ENCODE assay signal across 31 cellular contexts in genomic region chr5:15515229-15515628, GRCh38. TPM values are rescaled to one million over a fixed set of nuclear protein-coding genes. Genes with fewer than 3 reads are reported as not detected.
A peak's percentile ranks its signal among the peaks of the same experiment; 100 is the strongest.
DNase-seq lines count a peak whose midpoint lies in the region; ATAC-seq and TF ChIP-seq lines count a peak whose summit lies in the region.
"Had no signal": no experiment of that assay in that cellular context is flagged by ENCODE, and none has a peak within 500 bp of the region (broad histone marks: within the 10 kb centered on the region; RNA-seq: fewer than 3 reads in every experiment).

No MANE protein-coding gene starts in this region.

- no peak overlapping the region for H3K4me3 Mint-ChIP-seq in activated CD4-positive, alpha-beta T cell treated with anti-CD3 and anti-CD28 coated beads for 36 hours
- H3K4me3 Mint-ChIP-seq: activated CD8-positive, alpha-beta memory T cell treated with anti-CD3 and anti-CD28 coated beads, Interleukin-2, amount 10 ng/mL, durations not matched to agents 7 days and 5 days; activated T-cell treated with anti-CD3 and anti-CD28 coated beads, Interleukin-2, amount 50 U/mL, for 72 hours; H9; natural killer cell; stimulated activated naive CD8-positive, alpha-beta T cell treated with anti-CD3 and anti-CD28 coated beads, Interleukin-15, amount 100 ng/mL, for 72 hours had no signal

- POLR2A ChIA-PET in activated CD4-positive, alpha-beta T cell treated with anti-CD3 and anti-CD28 coated beads for 36 hours (lab: Charles Lee) = no interaction called here

- peaks cover 4% of the 10 kb centered on the region for H3K27me3 Mint-ChIP-seq in activated CD4-positive, alpha-beta T cell treated with anti-CD3 and anti-CD28 coated beads for 36 hours
- H3K27me3 Mint-ChIP-seq: activated CD8-positive, alpha-beta memory T cell treated with anti-CD3 and anti-CD28 coated beads, Interleukin-2, amount 10 ng/mL, durations not matched to agents 7 days and 5 days had no signal

- no peak for ATAC-seq in Right ventricle myocardium superior (ENCODE audit: poor library complexity)
- ATAC-seq in activated CD4-positive, alpha-beta T cell treated with anti-CD3 and anti-CD28 coated beads for 36 hours = no peak
- ATAC-seq: activated CD8-positive, alpha-beta memory T cell treated with anti-CD3 and anti-CD28 coated beads, Interleukin-2, amount 10 ng/mL, durations not matched to agents 7 days and 5 days; activated T-cell treated with anti-CD3 and anti-CD28 coated beads, Interleukin-2, amount 50 U/mL, for 72 hours; body of pancreas; gastrocnemius medialis; left lung; natural killer cell; stimulated activated naive CD8-positive, alpha-beta T cell treated with anti-CD3 and anti-CD28 coated beads, Interleukin-15, amount 100 ng/mL, for 72 hours had no signal

- no peak overlapping the region for H3K27ac ChIP-seq in left ventricle myocardium inferior (replicated peaks)
- H3K27ac ChIP-seq: adrenal gland; BLaER1 treated with 17β-estradiol and CSF1 and Interleukin-3, amounts not matched to agents 10 nM and 100 nM; body of pancreas; gastrocnemius medialis; left lung; tibial artery had no signal

- no peaks in the 10 kb centered on the region for H3K4me1 Mint-ChIP-seq in activated CD4-positive, alpha-beta T cell treated with anti-CD3 and anti-CD28 coated beads for 36 hours
- H3K4me1 Mint-ChIP-seq: activated CD8-positive, alpha-beta memory T cell treated with anti-CD3 and anti-CD28 coated beads, Interleukin-2, amount 10 ng/mL, durations not matched to agents 7 days and 5 days; natural killer cell; stimulated activated naive CD8-positive, alpha-beta T cell treated with anti-CD3 and anti-CD28 coated beads, Interleukin-15, amount 100 ng/mL, for 72 hours had no signal

- H3K27ac Mint-ChIP-seq in activated CD4-positive, alpha-beta T cell treated with anti-CD3 and anti-CD28 coated beads for 36 hours = no peak overlapping the region
- H3K27ac Mint-ChIP-seq: activated CD8-positive, alpha-beta memory T cell treated with anti-CD3 and anti-CD28 coated beads, Interleukin-2, amount 10 ng/mL, durations not matched to agents 7 days and 5 days; activated T-cell treated with anti-CD3 and anti-CD28 coated beads, Interleukin-2, amount 50 U/mL, for 72 hours; H9; natural killer cell; stimulated activated naive CD8-positive, alpha-beta T cell treated with anti-CD3 and anti-CD28 coated beads, Interleukin-15, amount 100 ng/mL, for 72 hours had no signal

- peaks cover 38% of the 10 kb centered on the region for H3K4me1 ChIP-seq in left ventricle myocardium inferior
- H3K4me1 ChIP-seq: body of pancreas, left lung had no signal

- CTCF ChIA-PET in activated CD4-positive, alpha-beta T cell treated with anti-CD3 and anti-CD28 coated beads for 36 hours (lab: Charles Lee) = interaction anchor here (0.6 to 0.8 kb wide), 3 partner anchors 12 to 1662 kb away, joined by 3 read pairs; no protein-coding TSS in a partner anchor

- H3K36me3 Mint-ChIP-seq in activated CD4-positive, alpha-beta T cell treated with anti-CD3 and anti-CD28 coated beads for 36 hours (ENCODE audit: low read depth) = no peaks in the 10 kb centered on the region
- H3K36me3 Mint-ChIP-seq: natural killer cell had no signal

- no peaks in the 10 kb centered on the region for H3K36me3 ChIP-seq in left ventricle myocardium inferior
- H3K36me3 ChIP-seq: adrenal gland; BLaER1 treated with 17β-estradiol and CSF1 and Interleukin-3, amounts not matched to agents 10 nM and 100 nM; gastrocnemius medialis; left lung; tibial artery had no signal

- H3K27me3 ChIP-seq in left ventricle myocardium inferior (ENCODE audit: low read depth) = no peaks in the 10 kb centered on the region
- H3K27me3 ChIP-seq: adrenal gland; BLaER1 treated with 17β-estradiol and CSF1 and Interleukin-3, amounts not matched to agents 10 nM and 100 nM; body of pancreas; gastrocnemius medialis; left lung; tibial artery had no signal

- DNase-seq in left ventricle myocardium inferior (no peak), Right ventricle myocardium superior (no peak), cerebellum (ENCODE audit: low spot score) (peak; percentile 11), fibroblast of the aortic adventitia (ENCODE audit: low read depth) (peak; percentile 39), NCI-H345 (lab: John Stamatoyannopoulos, UW) (no peak), DMS53 (lab: John Stamatoyannopoulos, UW) (no peak)
- DNase-seq in activated CD4-positive, alpha-beta T cell treated with anti-CD3 and anti-CD28 coated beads for 36 hours = no peak
- DNase-seq: activated CD4-positive, alpha-beta T cell treated with anti-CD3 and anti-CD28 coated beads, Interleukin-2, amount 50 U/mL, for 1 hour; activated CD8-positive, alpha-beta memory T cell treated with anti-CD3 and anti-CD28 coated beads, Interleukin-2, amount 10 ng/mL, durations not matched to agents 7 days and 5 days; activated naive CD4-positive, alpha-beta T cell treated with Interleukin-2 at 50 U/mL for 16 hours; activated T-cell treated with anti-CD3 and anti-CD28 coated beads, Interleukin-2, amount 50 U/mL, for 72 hours; adrenal gland; body of pancreas; DMS79; effector memory CD4-positive, alpha-beta T cell; gastrocnemius medialis; H9; left lung; natural killer cell; NCI-H1092; NCI-H2029 treated with DMSO at 0.1 percent for 48 hours; NCI-H446; occipital lobe; stimulated activated CD4-positive, alpha-beta T cell treated with anti-CD3 and anti-CD28 coated beads, Interleukin-1b, Interleukin-23, amount 100 ng/mL, for 48 hours; stimulated activated CD8-positive, alpha-beta memory T cell treated with anti-CD3 and anti-CD28 coated beads, Interleukin-4, amount 100 ng/mL, for 48 hours; stimulated activated naive CD8-positive, alpha-beta T cell treated with anti-CD3 and anti-CD28 coated beads, Interleukin-15, amount 100 ng/mL, for 72 hours; tibial artery had no signal

- intact Hi-C loops in left ventricle myocardium inferior (cut with micrococcal nuclease) (no loop called here), Right ventricle myocardium superior (cut with DNase I) (no loop called here)
- intact Hi-C loops in activated CD4-positive, alpha-beta T cell treated with anti-CD3 and anti-CD28 coated beads for 36 hours (cut with DNase I, micrococcal nuclease) = no loop called here

- H3K9me3 Mint-ChIP-seq in activated CD4-positive, alpha-beta T cell treated with anti-CD3 and anti-CD28 coated beads for 36 hours (ENCODE audit: low read depth) = peaks cover 11% of the 10 kb centered on the region
- H3K9me3 Mint-ChIP-seq: H9 had no signal

- H3K4me3 ChIP-seq in left ventricle myocardium inferior (no peak overlapping the region), fibroblast of the aortic adventitia (ENCODE audit: low read depth, low read length) (no peak overlapping the region)
- H3K4me3 ChIP-seq: adrenal gland; BLaER1 treated with 17β-estradiol and CSF1 and Interleukin-3, amounts not matched to agents 10 nM and 100 nM; body of pancreas; gastrocnemius medialis; left lung; smooth muscle cell; tibial artery had no signal

- no peaks in the 10 kb centered on the region for H3K9me3 ChIP-seq in left ventricle myocardium inferior (replicated peaks)
- H3K9me3 ChIP-seq: adrenal gland, body of pancreas, gastrocnemius medialis, tibial artery had no signal

- TF ChIP-seq CTCF in left ventricle myocardium inferior (IDR thresholded peaks at IDR 0.05; ENCODE audit: borderline replicate concordance) (peak; percentile 26), fibroblast of the aortic adventitia (IDR thresholded peaks at IDR 0.05; ENCODE audit: insufficient read depth, low read length) (peak; percentile 13)

RNA-seq across cellular contexts. Expression of gene FBXL7, which starts 15.2 kb away (rescaled TPM):
- 27.7 TPM for total RNA-seq in left ventricle myocardium inferior
- total RNA-seq in Right ventricle myocardium superior = 16.2 TPM
- total RNA-seq in cerebellum = 7.8 TPM
- total RNA-seq in fibroblast of the aortic adventitia (ENCODE audit: low replicate concordance) = 12.4 and 12.6 TPM in 2 replicates
- total RNA-seq in activated CD4-positive, alpha-beta T cell treated with anti-CD3 and anti-CD28 coated beads for 36 hours = not detected
- total RNA-seq: activated CD8-positive, alpha-beta memory T cell treated with anti-CD3 and anti-CD28 coated beads, Interleukin-2, amount 10 ng/mL, durations not matched to agents 7 days and 5 days; activated T-cell treated with anti-CD3 and anti-CD28 coated beads, Interleukin-2, amount 50 U/mL, for 72 hours; HT-29; natural killer cell; OCI-LY7 had no signal

Comparison
In these comparisons a context has a peak if more than half of its experiments do, and no peak if none do; other contexts are left out.
1. DNase-seq: peak in cerebellum (single experiment) and fibroblast of the aortic adventitia (single experiment); none in left ventricle myocardium inferior (single experiment), Right ventricle myocardium superior (single experiment), NCI-H345 (single experiment), DMS53 (single experiment) and activated CD4-positive, alpha-beta T cell treated with anti-CD3 and anti-CD28 coated beads for 36 hours (single experiment).